Comparison of ENCODE assay signal across 8 cellular contexts in the genomic region with DNA sequence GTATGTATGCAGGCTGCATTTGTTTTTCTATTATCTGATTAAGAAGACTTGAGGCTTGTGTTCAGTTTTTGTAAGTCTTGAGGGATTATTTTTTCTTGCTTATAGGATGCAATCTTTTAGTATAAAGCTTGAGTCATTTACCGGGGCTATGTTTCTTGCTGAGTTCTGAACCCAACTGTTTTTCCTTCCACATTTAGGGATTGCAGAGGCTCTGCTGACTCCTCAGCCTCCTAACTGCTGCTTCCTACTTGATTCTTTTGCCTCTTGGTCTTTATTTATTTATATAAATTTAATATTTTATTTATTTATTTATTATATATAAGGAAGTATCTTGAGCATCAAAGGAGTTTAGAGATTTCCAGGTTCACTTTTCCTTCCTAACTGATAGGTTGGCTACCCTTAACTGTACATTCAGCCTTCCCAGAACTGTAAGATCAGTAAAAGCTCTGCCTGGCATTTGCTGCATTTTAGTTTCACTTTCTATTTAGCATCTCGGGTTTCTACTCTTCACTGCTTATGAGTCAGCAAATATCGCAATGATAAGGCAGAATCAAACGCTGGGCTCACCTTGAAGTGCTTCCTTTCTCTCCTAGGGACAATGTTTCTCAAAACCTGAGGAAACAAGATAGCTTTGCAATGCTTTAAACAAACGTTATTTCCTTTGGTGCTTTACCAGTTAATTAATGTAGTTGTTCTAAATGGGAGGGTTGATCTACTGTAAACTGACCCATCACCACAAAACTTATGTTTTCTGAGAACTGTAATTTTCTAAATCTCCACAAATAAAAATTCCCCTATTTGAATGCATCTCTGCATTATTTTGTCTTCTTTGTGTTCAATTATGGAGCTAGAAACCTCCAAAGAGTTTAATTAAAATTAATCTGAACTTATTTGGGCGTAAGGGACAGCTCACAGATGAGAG.
DNase-seq lines count a peak whose midpoint lies in the region; ATAC-seq and TF ChIP-seq lines count a peak whose summit lies in the region.

No MANE protein-coding gene starts in this region.

- POLR2A ChIA-PET in CD8-positive, alpha-beta memory T cell (lab: Charles Lee): no interaction called here

- WGBS in ovary, 3 donors: 15 to 17% (median 17%) methylated on average over 6 of the region's 6 CpGs

- H3K9me3 Mint-ChIP-seq in CD8-positive, alpha-beta memory T cell: no peaks in the 10 kb centered on the region
- H3K9me3 Mint-ChIP-seq in activated CD4-positive, alpha-beta T cell treated with anti-CD3 and anti-CD28 coated beads, Interleukin-2, amount 10 ng/mL, durations not matched to agents 24 days and 14 days: no peaks in the 10 kb centered on the region

- ATAC-seq in GM18909 (IDR thresholded peaks at IDR 0.05; ENCODE audit: poor library complexity, unreplicated experiment) (peak; percentile 98), HG03066 (IDR thresholded peaks at IDR 0.05; ENCODE audit: low read depth, unreplicated experiment) (peak; percentile 95)

- peak overlapping the region; percentile 73 for H3K4me3 ChIP-seq in CD8-positive, alpha-beta memory T cell (ENCODE audit: low read length)
- H3K4me3 ChIP-seq in fibroblast of villous mesenchyme (ENCODE audit: low read depth, low read length) (peak overlapping the region; percentile 40), ovary (peak overlapping the region; percentile 32)

- H3K4me3 Mint-ChIP-seq in CD8-positive, alpha-beta memory T cell: peak overlapping the region; percentile 69 to 86 (median 84)
- H3K4me3 Mint-ChIP-seq in activated CD4-positive, alpha-beta T cell treated with anti-CD3 and anti-CD28 coated beads, Interleukin-2, amount 10 ng/mL, durations not matched to agents 24 days and 14 days: peak overlapping the region; percentile 75

- DNase-seq in CD8-positive, alpha-beta memory T cell: peak in 2 of 5 donors; percentile 11 to 32
- peak; percentile 84 for DNase-seq in NCI-H2029 (lab: John Stamatoyannopoulos, UW)
- DNase-seq in activated CD4-positive, alpha-beta T cell treated with anti-CD3 and anti-CD28 coated beads, Interleukin-2, amount 10 ng/mL, durations not matched to agents 24 days and 14 days: peak; percentile 78
- DNase-seq in fibroblast of villous mesenchyme (ENCODE audit: low read depth): peak; percentile 78
- no peak for DNase-seq in ovary
- DNase-seq in activated CD8-positive, alpha-beta memory T cell treated with anti-CD3 and anti-CD28 coated beads for 24 hours: no peak

- H3K27ac Mint-ChIP-seq in CD8-positive, alpha-beta memory T cell: peak overlapping the region in 6 of 8 donors; percentile 51 to 92 (median 78)
- H3K27ac Mint-ChIP-seq in activated CD4-positive, alpha-beta T cell treated with anti-CD3 and anti-CD28 coated beads, Interleukin-2, amount 10 ng/mL, durations not matched to agents 24 days and 14 days: no peak overlapping the region

- H3K36me3 Mint-ChIP-seq in CD8-positive, alpha-beta memory T cell: no peaks in the 10 kb centered on the region
- no peaks in the 10 kb centered on the region for H3K36me3 Mint-ChIP-seq in activated CD4-positive, alpha-beta T cell treated with anti-CD3 and anti-CD28 coated beads, Interleukin-2, amount 10 ng/mL, durations not matched to agents 24 days and 14 days (ENCODE audit: low read depth)

- TF ChIP-seq POLR2A in ovary (IDR thresholded peaks at IDR 0.05): no peak

- TF ChIP-seq CTCF in fibroblast of villous mesenchyme (IDR thresholded peaks at IDR 0.05; ENCODE audit: insufficient read depth, low read depth, low read length) (no peak), ovary (IDR thresholded peaks at IDR 0.05) (no peak)

- TF ChIP-seq EP300 in ovary (IDR thresholded peaks at IDR 0.05): no peak

- no peaks in the 10 kb centered on the region for H3K9me3 ChIP-seq in CD8-positive, alpha-beta memory T cell (ENCODE audit: low read length)
- H3K9me3 ChIP-seq in ovary: no peaks in the 10 kb centered on the region

- no peaks in the 10 kb centered on the region for H3K36me3 ChIP-seq in CD8-positive, alpha-beta memory T cell (ENCODE audit: insufficient read depth, low read length)
- H3K36me3 ChIP-seq in ovary: no peaks in the 10 kb centered on the region

- no peaks in the 10 kb centered on the region for H3K27me3 ChIP-seq in CD8-positive, alpha-beta memory T cell (ENCODE audit: insufficient read depth, low read length, poor library complexity, severe bottlenecking)
- H3K27me3 ChIP-seq in ovary: no peaks in the 10 kb centered on the region

- peaks cover 13 to 16% (median 14%) of the 10 kb centered on the region in 3 donors for H3K4me1 Mint-ChIP-seq in CD8-positive, alpha-beta memory T cell
- H3K4me1 Mint-ChIP-seq in activated CD4-positive, alpha-beta T cell treated with anti-CD3 and anti-CD28 coated beads, Interleukin-2, amount 10 ng/mL, durations not matched to agents 24 days and 14 days: peaks cover 7% of the 10 kb centered on the region

- CTCF ChIA-PET in CD8-positive, alpha-beta memory T cell (lab: Charles Lee): no interaction called here

- intact Hi-C loops in activated CD4-positive, alpha-beta T cell treated with anti-CD3 and anti-CD28 coated beads, Interleukin-2, amount 10 ng/mL, durations not matched to agents 24 days and 14 days (cut with micrococcal nuclease): loop anchor here (2.0 to 5.0 kb wide), 2 partner anchors 44 to 84 kb away; no protein-coding TSS in a partner anchor
- intact Hi-C loops in ovary (cut with DNase I): no loop called here

- H3K27me3 Mint-ChIP-seq in CD8-positive, alpha-beta memory T cell: peaks cover 8 to 19% of the 10 kb centered on the region in 2 donors
- H3K27me3 Mint-ChIP-seq in activated CD4-positive, alpha-beta T cell treated with anti-CD3 and anti-CD28 coated beads, Interleukin-2, amount 10 ng/mL, durations not matched to agents 24 days and 14 days: peaks cover 7% of the 10 kb centered on the region

- H3K4me1 ChIP-seq in CD8-positive, alpha-beta memory T cell (ENCODE audit: insufficient read depth, low read length): no peaks in the 10 kb centered on the region
- no peaks in the 10 kb centered on the region for H3K4me1 ChIP-seq in ovary (ENCODE audit: insufficient read depth)

- peak overlapping the region; percentile 46 for H3K27ac ChIP-seq in CD8-positive, alpha-beta memory T cell (ENCODE audit: low read depth, low read length)
- no peak overlapping the region for H3K27ac ChIP-seq in ovary

Comparison
In these comparisons a context has a peak if more than half of its experiments do, and no peak if none do; other contexts are left out.
1. DNase-seq: peak in NCI-H2029 (single experiment), activated CD4-positive, alpha-beta T cell treated with anti-CD3 and anti-CD28 coated beads, Interleukin-2, amount 10 ng/mL, durations not matched to agents 24 days and 14 days (single experiment) and fibroblast of villous mesenchyme (single experiment); none in ovary (0 of 5) and activated CD8-positive, alpha-beta memory T cell treated with anti-CD3 and anti-CD28 coated beads for 24 hours (single experiment).
2. Peak in every context shown above with its lines, with median percentiles within 50 percentile points of each other: H3K4me3 ChIP-seq.